Comparison of ENCODE assay signal across 18 cellular contexts in genomic region chr16:84307209-84307954, GRCh38. TPM values are rescaled to one million over a fixed set of nuclear protein-coding genes. Genes with fewer than 3 reads are reported as not detected.
DNase-seq lines count a peak whose midpoint lies in the region; ATAC-seq, FAIRE-seq and TF ChIP-seq lines count a peak whose summit lies in the region.
"Had no signal": no experiment of that assay in that cellular context is flagged by ENCODE, and none has a peak within 500 bp of the region (broad histone marks: within the 10 kb centered on the region; RNA-seq: fewer than 3 reads in every experiment).

No MANE protein-coding gene starts in this region.

- TF ChIP-seq CTCF in D721Med (IDR thresholded peaks at IDR 0.05; ENCODE audit: insufficient read depth, missing control alignments) (no peak), endodermal cell (conservative IDR thresholded peaks at IDR 0.05) (no peak), sigmoid colon (IDR thresholded peaks at IDR 0.05) (no peak), omental fat pad (IDR thresholded peaks at IDR 0.05) (no peak)

- TF ChIP-seq POLR2A in sigmoid colon (IDR thresholded peaks at IDR 0.05), result no peak
- no peak for TF ChIP-seq POLR2A in GM12892 (IDR thresholded peaks at IDR 0.05; ENCODE audit: low read depth, low read length)

- no peak overlapping the region for H3K4me3 ChIP-seq in endodermal cell (ENCODE audit: low read length)
- H3K4me3 ChIP-seq in sigmoid colon, result no peak overlapping the region
- H3K4me3 ChIP-seq: BLaER1 treated with 17β-estradiol and CSF1 and Interleukin-3, amounts not matched to agents 10 nM and 100 nM; SJSA1 had no signal

- no peaks in the 10 kb centered on the region for H3K9me3 ChIP-seq in endodermal cell (ENCODE audit: control insufficient read depth, low read length)
- no peaks in the 10 kb centered on the region for H3K9me3 ChIP-seq in sigmoid colon
- H3K9me3 ChIP-seq: BLaER1 treated with 17β-estradiol and CSF1 and Interleukin-3, amounts not matched to agents 10 nM and 100 nM; SJSA1 had no signal

- H3K27ac ChIP-seq in endodermal cell (ENCODE audit: low read depth, low read length), result no peak overlapping the region
- peak overlapping the region in 3 of 4 donors; percentile 15 to 94 (median 55) for H3K27ac ChIP-seq in sigmoid colon
- H3K27ac ChIP-seq: BLaER1 treated with 17β-estradiol and CSF1 and Interleukin-3, amounts not matched to agents 10 nM and 100 nM; SJSA1 had no signal

- intact Hi-C loops in sigmoid colon (cut with DNase I), result loop anchor here (5.0 kb wide), 2 partner anchors 120 to 190 kb away; partner anchors contain the start of genes MBTPS1 and TAF1C

- H3K4me1 Mint-ChIP-seq in endodermal cell, result no peaks in the 10 kb centered on the region

- no peak overlapping the region for H3K9ac ChIP-seq in endodermal cell (ENCODE audit: extremely low read depth, low read length, poor library complexity, severe bottlenecking)
- H3K9ac ChIP-seq: BLaER1 treated with 17β-estradiol and CSF1 and Interleukin-3, amounts not matched to agents 10 nM and 100 nM had no signal

- no peak for TF ChIP-seq EP300 in sigmoid colon (IDR thresholded peaks at IDR 0.05)

- H3K27me3 ChIP-seq in endodermal cell (ENCODE audit: control insufficient read depth, insufficient read depth, low read length, poor library complexity, severe bottlenecking) (peaks cover 4% of the 10 kb centered on the region), sigmoid colon (no peaks in the 10 kb centered on the region)
- H3K27me3 ChIP-seq: BLaER1 treated with 17β-estradiol and CSF1 and Interleukin-3, amounts not matched to agents 10 nM and 100 nM; SJSA1 had no signal

- H3K36me3 ChIP-seq in endodermal cell (ENCODE audit: control insufficient read depth, insufficient read depth, low read length) (no peaks in the 10 kb centered on the region), sigmoid colon (no peaks in the 10 kb centered on the region)
- H3K36me3 ChIP-seq: BLaER1 treated with 17β-estradiol and CSF1 and Interleukin-3, amounts not matched to agents 10 nM and 100 nM; SJSA1 had no signal

- H3K27ac Mint-ChIP-seq in endodermal cell, result peak overlapping the region; percentile 55
- H3K27ac Mint-ChIP-seq: HFFc6 had no signal

- no peaks in the 10 kb centered on the region for H3K36me3 Mint-ChIP-seq in endodermal cell (ENCODE audit: low read depth)

- H3K9me3 Mint-ChIP-seq in endodermal cell, result no peaks in the 10 kb centered on the region
- H3K9me3 Mint-ChIP-seq: HFFc6 had no signal

- FAIRE-seq in D721Med (lab: Jason Lieb, UNC) (peak; percentile 69), GM12892 (lab: Jason Lieb, UNC) (no peak)
- FAIRE-seq: A204.1, GM12891, H54 had no signal

- H3K27me3 Mint-ChIP-seq in endodermal cell (ENCODE audit: insufficient read depth), result peaks cover 12% of the 10 kb centered on the region

- ATAC-seq in omental fat pad (ENCODE audit: low FRiP score) (no peak), HG02870 (IDR thresholded peaks at IDR 0.05; ENCODE audit: unreplicated experiment) (no peak)

- H3K4me3 Mint-ChIP-seq in endodermal cell, result no peak overlapping the region
- H3K4me3 Mint-ChIP-seq: HFFc6 had no signal

- H3K4me1 ChIP-seq in endodermal cell (ENCODE audit: control insufficient read depth, insufficient read depth, low read length) (no peaks in the 10 kb centered on the region), sigmoid colon (peaks cover 0 to 55% (median 45%) of the 10 kb centered on the region in 4 donors)

- WGBS in endodermal cell (ENCODE audit: insufficient coverage in 1 of 2, insufficient read length in 1 of 2), 2 experiments, result 93% methylated on average over 20 to 22 of the region's 22 CpGs
- 86 to 91% methylated on average over 22 of the region's 22 CpGs for WGBS in sigmoid colon, 2 donors

- DNase-seq in D721Med (ENCODE audit: insufficient read length, low spot score), result no peak
- peak; percentile 97 for DNase-seq in OCI-M1 (lab: John Stamatoyannopoulos, UW)
- no peak for DNase-seq in endodermal cell
- no peak for DNase-seq in sigmoid colon
- no peak for DNase-seq in GM12892 (ENCODE audit: insufficient read length)
- no peak for DNase-seq in omental fat pad (ENCODE audit: low spot score)
- DNase-seq: GF-D8, NCI-H1105 treated with DMSO at 0.1 percent for 48 hours, NCI-H1694 treated with DMSO at 0.1 percent for 48 hours had no signal

RNA-seq across cellular contexts. Expression of gene WFDC1, which starts 12.7 kb away (rescaled TPM):
- total RNA-seq in endodermal cell, result under 1 TPM in 1 of 2 donors, not detected in 1; 0.15 TPM
- 0.89 TPM for polyA plus RNA-seq in endodermal cell (2013, experiment 1 of 2)
- polyA plus RNA-seq in endodermal cell (2013, experiment 2 of 2), result 0.99 TPM
- 100 to 1,000 TPM in 2 of 4 donors, 10 to 100 TPM in 2; 15.3 to 173 (median 103) TPM for total RNA-seq in sigmoid colon
- polyA plus RNA-seq in sigmoid colon, result 1 to 10 TPM; 3.0 to 6.6 (median 3.7) TPM
- not detected for polyA plus RNA-seq in GM12892 (2012; ENCODE audit: missing spikeins)
- 1 to 10 TPM in 3 of 4 donors, under 1 TPM in 1; 0.36 to 4.7 (median 2.5) TPM for total RNA-seq in omental fat pad
- total RNA-seq: Daoy, LHCN-M2 had no signal
